Comparison of ENCODE assay signal across 8 cellular contexts in the genomic region with DNA sequence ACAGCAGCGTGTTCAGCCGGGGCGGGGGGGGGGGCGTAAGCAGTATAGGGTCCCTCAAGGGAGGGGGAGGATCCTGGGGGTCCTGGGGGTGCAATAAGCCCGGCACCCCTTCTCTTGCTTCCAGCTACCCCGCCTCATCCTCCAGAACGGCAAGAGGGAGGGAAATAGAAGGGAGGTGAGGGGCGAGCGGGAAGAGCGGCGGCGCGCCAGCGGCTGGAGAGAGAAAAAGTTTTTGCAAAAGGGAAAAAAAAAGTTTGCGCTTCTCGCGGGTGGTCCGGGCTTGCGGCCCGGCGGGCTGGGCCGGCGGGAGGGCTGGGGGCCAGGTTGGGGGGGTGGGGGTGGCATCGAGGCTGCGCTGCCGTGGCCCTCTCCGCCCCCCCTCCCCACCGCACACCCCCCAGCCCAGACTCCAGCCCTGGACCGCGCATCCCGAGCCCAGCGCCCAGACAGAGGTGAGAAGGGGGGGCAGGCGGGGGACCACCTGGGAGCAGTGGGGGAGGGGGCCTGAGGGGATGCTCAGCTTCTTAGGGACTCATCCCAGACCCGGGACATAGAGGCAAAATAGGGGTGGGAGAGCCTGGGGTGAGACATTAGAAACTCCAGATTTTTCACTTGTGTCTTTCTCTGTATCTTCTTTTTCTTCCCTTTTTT. TPM values are rescaled to one million over a fixed set of nuclear protein-coding genes. Genes with fewer than 3 reads are reported as not detected.
DNase-seq lines count a peak whose midpoint lies in the region; ATAC-seq and TF ChIP-seq lines count a peak whose summit lies in the region.

TSS of gene GLI1 (plus strand) at position 36 of the 651 bp plus-strand sequence. CDS start 3,907 bp downstream, outside the sequence.

- peak within 1 kb of the TSS; percentile 60 for H3K9ac ChIP-seq in mucosa of stomach (ENCODE audit: low read length)

- TF ChIP-seq CTCF in dorsolateral prefrontal cortex (IDR thresholded peaks at IDR 0.05 in 54 of 56, conservative IDR thresholded peaks at IDR 0.05 in 2 of 56; ENCODE audit: low read depth in 1 of 56, partially characterized antibody in 56 of 56): no peak

- H3K9me3 ChIP-seq in MG63 (no peaks in the 10 kb centered on the region), mucosa of stomach (ENCODE audit: control insufficient read depth, low read length) (no peaks in the 10 kb centered on the region)

- H3K36me3 ChIP-seq in MG63 (no peaks in the 10 kb centered on the region), mucosa of stomach (ENCODE audit: control insufficient read depth, insufficient read depth, low read length) (no peaks in the 10 kb centered on the region)

- peaks cover 27% of the 10 kb centered on the region for H3K4me1 ChIP-seq in mucosa of stomach (ENCODE audit: control insufficient read depth, insufficient read depth, low read length)

- H3K27me3 ChIP-seq in MG63 (peaks cover 10% of the 10 kb centered on the region), dorsolateral prefrontal cortex (peaks cover 0 to 15% (median 0%) of the 10 kb centered on the region in 45 donors), mucosa of stomach (ENCODE audit: control insufficient read depth, insufficient read depth, low read length) (peaks cover 39% of the 10 kb centered on the region)

- H3K4me3 ChIP-seq in MG63: peak within 1 kb of the TSS; percentile 51
- H3K4me3 ChIP-seq in dorsolateral prefrontal cortex: peak within 1 kb of the TSS; percentile 50 to 94 (median 72)
- H3K4me3 ChIP-seq in mucosa of stomach (ENCODE audit: low read length): peak within 1 kb of the TSS; percentile 53

- DNase-seq in EL (peak; percentile 36), MG63 (no peak), dorsolateral prefrontal cortex (no peak), occipital lobe (lab: John Stamatoyannopoulos, UW) (no peak), head of caudate nucleus (no peak)

- H3K27ac ChIP-seq in dorsolateral prefrontal cortex: peak within 1 kb of the TSS in 50 of 59 donors; percentile 2 to 90 (median 60)

- ATAC-seq in HG02970 (IDR thresholded peaks at IDR 0.05; ENCODE audit: low FRiP score, unreplicated experiment) (no peak), GM19452 (IDR thresholded peaks at IDR 0.05; ENCODE audit: unreplicated experiment) (no peak)

- intact Hi-C loops in dorsolateral prefrontal cortex (cut with DNase I): loop anchor here in 1 of 2 donors (2.0 kb wide), 1 partner anchor 27 kb away; no protein-coding TSS in a partner anchor
- intact Hi-C loops in head of caudate nucleus (cut with DNase I): loop anchor here (10.0 kb wide), 1 partner anchor 235 kb away; the partner anchor contains the start of gene SHMT2

RNA-seq across cellular contexts. Expression of gene GLI1, which starts in this region (rescaled TPM):
- total RNA-seq in MG63 (2014; rRNA removed; shearing (Covaris generic); ENCODE audit: low replicate concordance): 0.03 TPM in 1 of 2 replicates, not detected in the other
- total RNA-seq in dorsolateral prefrontal cortex: 10 to 100 TPM in 6 of 120 experiments, 1 to 10 TPM in 88, under 1 TPM in 25, not detected in 1; 0.15 to 12.1 (median 2.1) TPM
- 0.16 TPM for total RNA-seq in occipital lobe
